16 cellular contexts compared by ENCODE assay signal in the genomic region with DNA sequence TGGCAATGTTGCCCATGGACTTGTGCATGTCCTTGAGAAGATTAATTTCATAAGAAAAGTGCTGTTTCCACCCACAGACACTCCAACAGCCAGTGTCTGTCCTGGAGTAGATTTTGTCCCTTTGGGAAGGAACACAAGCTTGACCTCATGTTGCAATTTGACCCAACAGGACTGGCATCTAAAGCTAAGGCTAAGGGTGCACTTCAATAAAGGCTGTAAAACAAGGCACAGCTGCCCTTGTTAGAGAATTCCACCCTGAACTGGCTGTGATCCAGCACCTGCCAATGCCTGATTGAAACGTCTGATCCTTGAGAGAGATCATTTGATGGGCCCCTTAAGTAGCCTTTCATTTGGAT. TPM values are rescaled to one million over a fixed set of nuclear protein-coding genes. Genes with fewer than 3 reads are reported as not detected.
DNase-seq lines count a peak whose midpoint lies in the region; ATAC-seq and TF ChIP-seq lines count a peak whose summit lies in the region.
"Had no signal": no experiment of that assay in that cellular context is flagged by ENCODE, and none has a peak within 500 bp of the region (broad histone marks: within the 10 kb centered on the region; RNA-seq: fewer than 3 reads in every experiment).

No MANE protein-coding gene starts in this region.

- peak; percentile 86 for DNase-seq in COLO668 (lab: John Stamatoyannopoulos, UW; ENCODE audit: unreplicated experiment)
- DNase-seq in LHCN-M2 (ENCODE audit: low read depth): peak; percentile 19
- peak; percentile 91 for DNase-seq in NCI-H748 treated with DMSO at 0.1 percent for 48 hours (lab: John Stamatoyannopoulos, UW)
- DNase-seq in myocyte (ENCODE audit: low read depth): peak; percentile 27
- no peak for DNase-seq in activated CD4-positive, alpha-beta T cell treated with anti-CD3 and anti-CD28 coated beads for 4 hours
- DNase-seq in sigmoid colon: no peak
- DNase-seq: activated CD4-positive, alpha-beta memory T cell treated with anti-CD3 and anti-CD28 coated beads, Interleukin-2, amount 10 ng/mL, durations not matched to agents 7 days and 5 days; central memory CD4-positive, alpha-beta T cell; DND-41; natural killer cell; NCI-H2081; Peyer's patch; stimulated activated CD4-positive, alpha-beta T cell treated with anti-CD3 and anti-CD28 coated beads, Interleukin-2, amount 100 ng/mL, for 24 hours had no signal

- no peaks in the 10 kb centered on the region for H3K27me3 ChIP-seq in sigmoid colon
- H3K27me3 ChIP-seq: Peyer's patch had no signal

- ATAC-seq in HG03354 (IDR thresholded peaks at IDR 0.05; ENCODE audit: poor library complexity, severe bottlenecking, unreplicated experiment) (no peak), HG02588 (IDR thresholded peaks at IDR 0.05; ENCODE audit: unreplicated experiment) (no peak)

- H3K36me3 ChIP-seq in sigmoid colon: no peaks in the 10 kb centered on the region
- H3K36me3 ChIP-seq: Peyer's patch had no signal

- no peak overlapping the region for H3K4me3 ChIP-seq in sigmoid colon
- H3K4me3 ChIP-seq: lung, Peyer's patch had no signal

- intact Hi-C loops in sigmoid colon (cut with DNase I): no loop called here

- TF ChIP-seq EP300 in sigmoid colon (IDR thresholded peaks at IDR 0.05): no peak

- H3K9me3 ChIP-seq in sigmoid colon: no peaks in the 10 kb centered on the region
- H3K9me3 ChIP-seq: Peyer's patch had no signal

- no peak for TF ChIP-seq POLR2A in sigmoid colon (IDR thresholded peaks at IDR 0.05)

- no peak overlapping the region for H3K27ac ChIP-seq in sigmoid colon
- H3K27ac ChIP-seq: Peyer's patch had no signal

- H3K4me1 ChIP-seq in sigmoid colon: no peaks in the 10 kb centered on the region

- 13 to 61% methylated on average over 1 of the region's 1 CpG for WGBS in sigmoid colon, 2 donors

- no peak for TF ChIP-seq CTCF in sigmoid colon (IDR thresholded peaks at IDR 0.05)

RNA-seq across cellular contexts. Expression of gene CD99L2, which starts 56.3 kb away (rescaled TPM):
- 46.2 and 49.6 TPM in 2 replicates for total RNA-seq in LHCN-M2 (2014; rRNA removed)
- polyA plus RNA-seq in LHCN-M2 (2012): 39.7 TPM
- 49.5 and 50.5 TPM in 2 replicates for total RNA-seq in myocyte
- polyA plus RNA-seq in myocyte (2012): 67.4 TPM
- total RNA-seq in sigmoid colon: 10 to 100 TPM; 55.8 to 62.6 (median 59.5) TPM
- 10 to 100 TPM in 1 of 3 donors, 1 to 10 TPM in 2; 4.8 to 20.0 (median 4.9) TPM for polyA plus RNA-seq in sigmoid colon

Comparison
In these comparisons a context has a peak if more than half of its experiments do, and no peak if none do; other contexts are left out.
1. DNase-seq: peak in COLO668 (single experiment), LHCN-M2 (single experiment), NCI-H748 treated with DMSO at 0.1 percent for 48 hours (single experiment) and myocyte (single experiment); none in activated CD4-positive, alpha-beta T cell treated with anti-CD3 and anti-CD28 coated beads for 4 hours (0 of 2) and sigmoid colon (single experiment).